ENCODE assay signal across 8 cellular contexts in genomic region chr4:41214158-41215146, GRCh38. TPM values are rescaled to one million over a fixed set of nuclear protein-coding genes. Genes with fewer than 3 reads are reported as not detected.
DNase-seq lines count a peak whose midpoint lies in the region; ATAC-seq and TF ChIP-seq lines count a peak whose summit lies in the region.

TSS of gene APBB2 (minus strand) at chr4:41214542. CDS start at chr4:41033254, 181,288 bp downstream.

- peak within 1 kb of the TSS; percentile 79 for H3K4me3 ChIP-seq in fibroblast of villous mesenchyme (ENCODE audit: low read depth, low read length)
- H3K4me3 ChIP-seq in thymus (ENCODE audit: low read length), result peak within 1 kb of the TSS; percentile 44

- H3K36me3 Mint-ChIP-seq in activated T-helper 2 cell treated with anti-CD3 and anti-CD28 coated beads, Interferon-gamma antibody, Interleukin-2, Interleukin-4, amounts not matched to agents 10 μg/mL and 5 μg/mL and 100 μg/mL, durations not matched to agents 14 hours and 24 hours and 36 hours (ENCODE audit: low read depth), result no peaks in the 10 kb centered on the region
- H3K36me3 Mint-ChIP-seq in natural killer cell treated with Interleukin-12 subunit alpha and Interleukin-12 subunit beta and Interleukin-15 and Interleukin-18, amount 100 ng/mL, for 72 hours, result peaks cover 5% of the 10 kb centered on the region

- H3K4me3 Mint-ChIP-seq in activated T-helper 2 cell treated with anti-CD3 and anti-CD28 coated beads, Interferon-gamma antibody, Interleukin-2, Interleukin-4, amounts not matched to agents 10 μg/mL and 5 μg/mL and 100 μg/mL, durations not matched to agents 14 hours and 24 hours and 36 hours (ENCODE audit: low read depth), result peak within 1 kb of the TSS; percentile 78
- peak within 1 kb of the TSS; percentile 45 for H3K4me3 Mint-ChIP-seq in natural killer cell treated with Interleukin-12 subunit alpha and Interleukin-12 subunit beta and Interleukin-15 and Interleukin-18, amount 100 ng/mL, for 72 hours

- peaks cover 44% of the 10 kb centered on the region for H3K27me3 ChIP-seq in thymus (ENCODE audit: control insufficient read depth, insufficient read depth)

- intact Hi-C loops in activated T-helper 2 cell treated with anti-CD3 and anti-CD28 coated beads, Interferon-gamma antibody, Interleukin-2, Interleukin-4, amounts not matched to agents 10 μg/mL and 5 μg/mL and 100 μg/mL, durations not matched to agents 14 hours and 24 hours and 36 hours (cut with micrococcal nuclease), result no loop called here

- no peaks in the 10 kb centered on the region for H3K9me3 ChIP-seq in thymus (ENCODE audit: control insufficient read depth)

- no peak within 1 kb of the TSS for H3K27ac Mint-ChIP-seq in activated T-helper 2 cell treated with anti-CD3 and anti-CD28 coated beads, Interferon-gamma antibody, Interleukin-2, Interleukin-4, amounts not matched to agents 10 μg/mL and 5 μg/mL and 100 μg/mL, durations not matched to agents 14 hours and 24 hours and 36 hours
- H3K27ac Mint-ChIP-seq in natural killer cell treated with Interleukin-12 subunit alpha and Interleukin-12 subunit beta and Interleukin-15 and Interleukin-18, amount 100 ng/mL, for 72 hours, result peak within 1 kb of the TSS in 1 of 2 donors; percentile 71

- H3K9me3 Mint-ChIP-seq in activated T-helper 2 cell treated with anti-CD3 and anti-CD28 coated beads, Interferon-gamma antibody, Interleukin-2, Interleukin-4, amounts not matched to agents 10 μg/mL and 5 μg/mL and 100 μg/mL, durations not matched to agents 14 hours and 24 hours and 36 hours, result no peaks in the 10 kb centered on the region
- peaks cover 3% of the 10 kb centered on the region for H3K9me3 Mint-ChIP-seq in natural killer cell treated with Interleukin-12 subunit alpha and Interleukin-12 subunit beta and Interleukin-15 and Interleukin-18, amount 100 ng/mL, for 72 hours

- peak; percentile 62 for TF ChIP-seq CTCF in fibroblast of villous mesenchyme (IDR thresholded peaks at IDR 0.05; ENCODE audit: insufficient read depth, low read depth, low read length)

- peak; percentile 51 for ATAC-seq in GM21423 (IDR thresholded peaks at IDR 0.05; ENCODE audit: unreplicated experiment)
- ATAC-seq in natural killer cell treated with Interleukin-12 subunit alpha and Interleukin-12 subunit beta and Interleukin-15 and Interleukin-18, amount 100 ng/mL, for 72 hours, result peak; percentile 62 to 75

- peaks cover 23% of the 10 kb centered on the region for H3K4me1 Mint-ChIP-seq in activated T-helper 2 cell treated with anti-CD3 and anti-CD28 coated beads, Interferon-gamma antibody, Interleukin-2, Interleukin-4, amounts not matched to agents 10 μg/mL and 5 μg/mL and 100 μg/mL, durations not matched to agents 14 hours and 24 hours and 36 hours (ENCODE audit: low read depth)
- peaks cover 15 to 20% of the 10 kb centered on the region in 2 donors for H3K4me1 Mint-ChIP-seq in natural killer cell treated with Interleukin-12 subunit alpha and Interleukin-12 subunit beta and Interleukin-15 and Interleukin-18, amount 100 ng/mL, for 72 hours (ENCODE audit: low read depth in 2 of 2)

- peak; percentile 79 for DNase-seq in DMS79 (lab: John Stamatoyannopoulos, UW)
- peak; percentile 94 for DNase-seq in HT1080 (ENCODE audit: low read depth)
- peak; percentile 64 for DNase-seq in NOMO-1 (lab: John Stamatoyannopoulos, UW; ENCODE audit: unreplicated experiment in 2 of 2)
- DNase-seq in activated T-helper 2 cell treated with anti-CD3 and anti-CD28 coated beads, Interferon-gamma antibody, Interleukin-2, Interleukin-4, amounts not matched to agents 10 μg/mL and 5 μg/mL and 100 μg/mL, durations not matched to agents 14 hours and 24 hours and 36 hours (ENCODE audit: low spot score), result peak; percentile 31
- peak; percentile 98 for DNase-seq in fibroblast of villous mesenchyme (ENCODE audit: low read depth)
- DNase-seq in natural killer cell treated with Interleukin-12 subunit alpha and Interleukin-12 subunit beta and Interleukin-15 and Interleukin-18, amount 100 ng/mL, for 72 hours (ENCODE audit: low spot score), result peak; percentile 65

- no peak within 1 kb of the TSS for H3K27ac ChIP-seq in thymus (ENCODE audit: low read depth)

- peaks cover 4% of the 10 kb centered on the region for H3K4me1 ChIP-seq in thymus (ENCODE audit: control insufficient read depth, insufficient read depth, low read length)

- WGBS in thymus, result 3% methylated on average over 75 of the region's 75 CpGs

- H3K36me3 ChIP-seq in thymus (ENCODE audit: control insufficient read depth, insufficient read depth), result no peaks in the 10 kb centered on the region

- peaks cover 62% of the 10 kb centered on the region for H3K27me3 Mint-ChIP-seq in activated T-helper 2 cell treated with anti-CD3 and anti-CD28 coated beads, Interferon-gamma antibody, Interleukin-2, Interleukin-4, amounts not matched to agents 10 μg/mL and 5 μg/mL and 100 μg/mL, durations not matched to agents 14 hours and 24 hours and 36 hours (ENCODE audit: low read depth)
- peaks cover 37 to 50% of the 10 kb centered on the region in 2 donors for H3K27me3 Mint-ChIP-seq in natural killer cell treated with Interleukin-12 subunit alpha and Interleukin-12 subunit beta and Interleukin-15 and Interleukin-18, amount 100 ng/mL, for 72 hours

RNA-seq across cellular contexts. Expression of gene APBB2, which starts in this region (rescaled TPM):
- total RNA-seq in HT1080 (2014; rRNA removed; shearing (Covaris generic)), result 50.4 and 53.2 TPM in 2 replicates
- polyA plus RNA-seq in HT1080 (2015; cell fraction: cytosol; rRNA removed), result 52.2 and 70.7 TPM in 2 replicates
- polyA plus RNA-seq in HT1080 (2015; cell fraction: nucleus; rRNA removed), result 113 and 137 TPM in 2 replicates
- total RNA-seq in activated T-helper 2 cell treated with anti-CD3 and anti-CD28 coated beads, Interferon-gamma antibody, Interleukin-2, Interleukin-4, amounts not matched to agents 10 μg/mL and 5 μg/mL and 100 μg/mL, durations not matched to agents 14 hours and 24 hours and 36 hours, result 0.73 and 1.4 TPM in 2 replicates
- 96.3 and 133 TPM in 2 replicates for total RNA-seq in fibroblast of villous mesenchyme
- total RNA-seq in natural killer cell treated with Interleukin-12 subunit alpha and Interleukin-12 subunit beta and Interleukin-15 and Interleukin-18, amount 100 ng/mL, for 72 hours, result 10 to 100 TPM; 18.7 to 31.9 TPM
- 10.0 TPM for polyA plus RNA-seq in thymus

Comparison
In these comparisons a context has a peak if more than half of its experiments do, and no peak if none do; other contexts are left out.
1. DNase-seq: peak in every context shown above with its lines; median percentile 98 in fibroblast of villous mesenchyme; 94 in HT1080; 79 in DMS79; 65 in natural killer cell treated with Interleukin-12 subunit alpha and Interleukin-12 subunit beta and Interleukin-15 and Interleukin-18, amount 100 ng/mL, for 72 hours; 64 in NOMO-1; 31 in activated T-helper 2 cell treated with anti-CD3 and anti-CD28 coated beads, Interferon-gamma antibody, Interleukin-2, Interleukin-4, amounts not matched to agents 10 μg/mL and 5 μg/mL and 100 μg/mL, durations not matched to agents 14 hours and 24 hours and 36 hours.